In genomic region chr3:188077160-188077812, GRCh38 we compare ENCODE assay signal across 13 cellular contexts.
A peak's percentile ranks its signal among the peaks of the same experiment; 100 is the strongest.
DNase-seq lines count a peak whose midpoint lies in the region; ATAC-seq and TF ChIP-seq lines count a peak whose summit lies in the region.
"Had no signal": no experiment of that assay in that cellular context is flagged by ENCODE, and none has a peak within 500 bp of the region (broad histone marks: within the 10 kb centered on the region; RNA-seq: fewer than 3 reads in every experiment).

No MANE protein-coding gene starts in this region.

- H3K4me1 ChIP-seq in right atrium auricular region (peaks cover 0 to 21% of the 10 kb centered on the region in 2 donors), left ventricle myocardium inferior (peaks cover 21% of the 10 kb centered on the region), aorta (ENCODE audit: control insufficient read depth in 1 of 2, insufficient read depth in 2 of 2, low read length in 2 of 2) (no peaks in the 10 kb centered on the region)
- H3K4me1 ChIP-seq: HAP-1 had no signal

- peak overlapping the region in 1 of 2 donors; percentile 49 for H3K27ac ChIP-seq in right atrium auricular region
- peak overlapping the region; percentile 82 for H3K27ac ChIP-seq in left ventricle myocardium inferior (replicated peaks)
- no peak overlapping the region for H3K27ac ChIP-seq in aorta (ENCODE audit: low read depth in 1 of 2, low read length in 2 of 2)

- H3K27me3 ChIP-seq in right atrium auricular region = no peaks in the 10 kb centered on the region
- H3K27me3 ChIP-seq in left ventricle myocardium inferior (ENCODE audit: low read depth) = no peaks in the 10 kb centered on the region
- H3K27me3 ChIP-seq in aorta (ENCODE audit: control insufficient read depth in 1 of 2, insufficient read depth in 2 of 2, low read length in 1 of 2) = no peaks in the 10 kb centered on the region

- DNase-seq in Right ventricle myocardium superior (peak; percentile 45), right atrium auricular region (ENCODE audit: low spot score) (no peak), left ventricle myocardium inferior (peak; percentile 20), sciatic nerve (ENCODE audit: low spot score) (no peak), aorta (no peak), left colon (no peak), medulla oblongata (ENCODE audit: extremely low spot score) (no peak)
- DNase-seq: ACHN, hypothalamus, MV-4-11, NCI-H748 treated with DMSO at 0.1 percent for 48 hours had no signal

- no peak for TF ChIP-seq CTCF in right atrium auricular region (IDR thresholded peaks at IDR 0.05)
- TF ChIP-seq CTCF in left ventricle myocardium inferior (IDR thresholded peaks at IDR 0.05; ENCODE audit: borderline replicate concordance) = no peak

- WGBS in aorta, 2 donors = 85 to 86% methylated on average over 8 of the region's 8 CpGs

- H3K4me3 ChIP-seq in right atrium auricular region (no peak overlapping the region), left ventricle myocardium inferior (no peak overlapping the region), aorta (ENCODE audit: low read length in 2 of 2) (no peak overlapping the region)
- H3K4me3 ChIP-seq: HAP-1 had no signal

- peaks cover 0 to 9% of the 10 kb centered on the region in 2 donors for H3K9me3 ChIP-seq in right atrium auricular region
- H3K9me3 ChIP-seq in left ventricle myocardium inferior (replicated peaks) = peaks cover 8% of the 10 kb centered on the region
- H3K9me3 ChIP-seq in aorta (ENCODE audit: control insufficient read depth, low read length) = no peaks in the 10 kb centered on the region
- H3K9me3 ChIP-seq: HAP-1 had no signal

- no peaks in the 10 kb centered on the region for H3K36me3 ChIP-seq in right atrium auricular region
- H3K36me3 ChIP-seq in left ventricle myocardium inferior = no peaks in the 10 kb centered on the region
- H3K36me3 ChIP-seq in aorta (ENCODE audit: control insufficient read depth in 1 of 2, insufficient read depth in 2 of 2, low read length in 1 of 2) = no peaks in the 10 kb centered on the region
- H3K36me3 ChIP-seq: HAP-1 had no signal

- intact Hi-C loops in Right ventricle myocardium superior (cut with DNase I) (no loop called here), left ventricle myocardium inferior (cut with micrococcal nuclease) (no loop called here), sciatic nerve (cut with DNase I) (no loop called here), aorta (cut with DNase I) (no loop called here), left colon (cut with DNase I, micrococcal nuclease) (no loop called here)

- ATAC-seq in Right ventricle myocardium superior (ENCODE audit: poor library complexity) (peak; percentile 59), sciatic nerve (peak; percentile 93), aorta (ENCODE audit: low FRiP score) (peak; percentile 41), left colon (no peak), GM21360 (IDR thresholded peaks at IDR 0.05; ENCODE audit: unreplicated experiment) (no peak)

Comparison
In these comparisons a context has a peak if more than half of its experiments do, and no peak if none do; other contexts are left out.
1. DNase-seq: peak in Right ventricle myocardium superior (single experiment) and left ventricle myocardium inferior (single experiment); none in right atrium auricular region (single experiment), sciatic nerve (single experiment), aorta (0 of 2), left colon (0 of 2) and medulla oblongata (single experiment).
2. ATAC-seq: peak in Right ventricle myocardium superior (single experiment), sciatic nerve (single experiment) and aorta (single experiment); none in left colon (single experiment) and GM21360 (single experiment).